ENCODE assay signal across 8 cellular contexts in genomic region chr15:55168350-55168974, GRCh38. TPM values are rescaled to one million over a fixed set of nuclear protein-coding genes. Genes with fewer than 3 reads are reported as not detected.
A peak's percentile ranks its signal among the peaks of the same experiment; 100 is the strongest.
DNase-seq lines count a peak whose midpoint lies in the region; ATAC-seq and TF ChIP-seq lines count a peak whose summit lies in the region.

No MANE protein-coding gene starts in this region.

- peaks cover 0 to 3% (median 2%) of the 10 kb centered on the region in 3 donors for H3K27me3 Mint-ChIP-seq in immature natural killer cell (ENCODE audit: low read depth in 3 of 3)

- no peak overlapping the region for H3K4me3 ChIP-seq in astrocyte of the spinal cord (ENCODE audit: low read depth, low read length)

- peak overlapping the region in 1 of 6 donors; percentile 66 for H3K27ac Mint-ChIP-seq in immature natural killer cell

- ATAC-seq in HG02870 (IDR thresholded peaks at IDR 0.05; ENCODE audit: unreplicated experiment), result peak; percentile 85

- H3K4me3 Mint-ChIP-seq in immature natural killer cell, result no peak overlapping the region

- DNase-seq in 8988T (peak; percentile 17), GM13977 (ENCODE audit: low spot score) (peak; percentile 60), NCI-H1694 treated with DMSO at 0.1 percent for 48 hours (lab: John Stamatoyannopoulos, UW) (peak; percentile 51), T-helper 2 cell (peak in 4 of 5 experiments; percentile 13 to 63 (median 16)), astrocyte of the spinal cord (ENCODE audit: low read depth, low spot score) (peak; percentile 52), immature natural killer cell (peak; percentile 17 to 27 (median 27))
- peak; percentile 2 to 17 for DNase-seq in stimulated activated CD4-positive, alpha-beta T cell treated with anti-CD3 and anti-CD28 coated beads, Interleukin-1b, Interleukin-23, amount 100 ng/mL, for 1 hour (ENCODE audit: low read depth in 2 of 2)

- H3K4me1 Mint-ChIP-seq in immature natural killer cell, result no peaks in the 10 kb centered on the region

- TF ChIP-seq CTCF in GM13977 (IDR thresholded peaks at IDR 0.05; ENCODE audit: extremely low read depth, insufficient read depth, missing control alignments), result peak; percentile 80
- TF ChIP-seq CTCF in astrocyte of the spinal cord (IDR thresholded peaks at IDR 0.05; ENCODE audit: low read depth, low read length), result peak; percentile 92

- H3K36me3 Mint-ChIP-seq in immature natural killer cell, result peaks cover 0 to 3% (median 0%) of the 10 kb centered on the region in 3 donors

- in situ Hi-C loops in GM13977 (cut with MboI; ENCODE audit: low pct_unique_long_range_greater_than_20kb, low sequenced_read_pairs, unreplicated experiment) (no loop called here), astrocyte of the spinal cord (cut with HindIII; ENCODE audit: low sequenced_read_pairs) (no loop called here)

- no peaks in the 10 kb centered on the region for H3K9me3 Mint-ChIP-seq in immature natural killer cell

RNA-seq across cellular contexts. Expression of gene RSL24D1, which starts 28.3 kb away (rescaled TPM):
- 100 to 1,000 TPM in 2 of 3 donors, 10 to 100 TPM in 1; 76.2 to 123 (median 105) TPM for polyA plus RNA-seq in immature natural killer cell

Comparison
In these comparisons a context has a peak if more than half of its experiments do, and no peak if none do; other contexts are left out.
1. DNase-seq: peak in every context shown above with its lines; median percentile 60 in GM13977; 52 in astrocyte of the spinal cord; 51 in NCI-H1694 treated with DMSO at 0.1 percent for 48 hours; 27 in immature natural killer cell; 17 in 8988T; 16 in T-helper 2 cell; 10 in stimulated activated CD4-positive, alpha-beta T cell treated with anti-CD3 and anti-CD28 coated beads, Interleukin-1b, Interleukin-23, amount 100 ng/mL, for 1 hour.